ENCODE assay signal across 28 cellular contexts in the genomic region with DNA sequence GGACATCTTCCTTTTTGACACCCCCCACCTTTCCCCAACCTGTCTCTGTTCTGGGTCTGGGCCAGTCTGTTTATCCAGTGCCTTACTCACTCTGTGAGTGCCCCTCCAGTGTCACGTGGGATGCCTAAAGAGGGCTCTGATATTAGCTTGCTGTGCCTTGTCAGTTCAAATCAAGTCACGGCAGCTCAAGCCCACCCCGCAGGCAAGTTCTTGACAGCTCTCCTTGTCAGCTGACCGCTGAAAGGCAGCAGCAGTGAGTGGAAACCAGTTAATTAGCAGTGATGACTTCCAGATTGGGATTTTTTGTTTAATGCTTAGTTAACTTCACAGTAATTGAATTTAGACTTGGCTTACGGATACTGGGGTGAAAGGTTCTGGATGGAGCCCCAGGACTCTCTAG.
"Had no signal": no experiment of that assay in that cellular context is flagged by ENCODE, and none has a peak within 500 bp of the region (broad histone marks: within the 10 kb centered on the region; RNA-seq: fewer than 3 reads in every experiment).

No MANE protein-coding gene starts in this region.

- H3K27ac ChIP-seq: adrenal gland, breast epithelium, Peyer's patch, RWPE1, SJCRH30 had no signal

- H3K27ac Mint-ChIP-seq: activated CD4-positive, alpha-beta memory T cell treated with anti-CD3 and anti-CD28 coated beads, Interleukin-2, amount 10 ng/mL, durations not matched to agents 7 days and 5 days; activated naive CD4-positive, alpha-beta T cell treated with anti-CD3 and anti-CD28 coated beads, Interleukin-2, amount 10 ng/mL, durations not matched to agents 7 days and 5 days; activated naive CD8-positive, alpha-beta T cell treated with anti-CD3 and anti-CD28 coated beads for 36 hours; activated T-helper 2 cell treated with anti-CD3 and anti-CD28 coated beads, Interferon-gamma antibody, Interleukin-2, Interleukin-4, amounts not matched to agents 10 μg/mL and 5 μg/mL and 100 μg/mL, durations not matched to agents 14 hours and 24 hours and 36 hours; T-helper 17 cell; WTC11 had no signal

- H3K36me3 ChIP-seq: adrenal gland, breast epithelium, Peyer's patch, SJCRH30 had no signal

- H3K9me3 Mint-ChIP-seq: activated CD4-positive, alpha-beta memory T cell treated with anti-CD3 and anti-CD28 coated beads, Interleukin-2, amount 10 ng/mL, durations not matched to agents 7 days and 5 days; activated naive CD4-positive, alpha-beta T cell treated with anti-CD3 and anti-CD28 coated beads, Interleukin-2, amount 10 ng/mL, durations not matched to agents 7 days and 5 days; activated naive CD8-positive, alpha-beta T cell treated with anti-CD3 and anti-CD28 coated beads for 36 hours; activated T-helper 2 cell treated with anti-CD3 and anti-CD28 coated beads, Interferon-gamma antibody, Interleukin-2, Interleukin-4, amounts not matched to agents 10 μg/mL and 5 μg/mL and 100 μg/mL, durations not matched to agents 14 hours and 24 hours and 36 hours had no signal

- DNase-seq: activated CD4-positive, alpha-beta memory T cell treated with anti-CD3 and anti-CD28 coated beads, Interleukin-2, amount 10 ng/mL, durations not matched to agents 7 days and 5 days; activated CD4-positive, alpha-beta T cell treated with anti-CD3 and anti-CD28 coated beads for 1 hour; activated CD4-positive, alpha-beta T cell treated with anti-CD3 and anti-CD28 coated beads, Interleukin-2, amount 50 U/mL, for 1 hour; activated gamma-delta T cell treated with Interleukin-2 at 50 U/mL for 16 hours; activated naive CD4-positive, alpha-beta T cell treated with anti-CD3 and anti-CD28 coated beads, Interleukin-2, amount 10 ng/mL, durations not matched to agents 7 days and 5 days; activated naive CD8-positive, alpha-beta T cell treated with anti-CD3 and anti-CD28 coated beads for 36 hours; activated T-cell treated with anti-CD3 and anti-CD28 coated beads for 4 hours; activated T-cell treated with anti-CD3 and anti-CD28 coated beads, Interleukin-2, amount 50 U/mL, for 48 hours; adrenal gland; anterior cingulate cortex; Karpas-422; NCI-H1048; NCI-H1930; NCI-H2171 treated with DMSO at 0.1 percent for 48 hours; NCI-H226; NCI-H526; NCI-H774; NK-92 treated with Interleukin-12 subunit alpha and Interleukin-12 subunit beta, amount 100 ng/mL, for 24 hours; Peyer's patch; Right ventricle myocardium superior; SJCRH30; T-helper 17 cell; T-helper 9 cell had no signal

- H3K36me3 Mint-ChIP-seq: activated naive CD4-positive, alpha-beta T cell treated with anti-CD3 and anti-CD28 coated beads, Interleukin-2, amount 10 ng/mL, durations not matched to agents 7 days and 5 days; activated naive CD8-positive, alpha-beta T cell treated with anti-CD3 and anti-CD28 coated beads for 36 hours had no signal

- H3K4me1 Mint-ChIP-seq: activated naive CD4-positive, alpha-beta T cell treated with anti-CD3 and anti-CD28 coated beads, Interleukin-2, amount 10 ng/mL, durations not matched to agents 7 days and 5 days; activated naive CD8-positive, alpha-beta T cell treated with anti-CD3 and anti-CD28 coated beads for 36 hours; T-helper 17 cell had no signal

- H3K9me3 ChIP-seq: adrenal gland, breast epithelium, Peyer's patch, SJCRH30 had no signal

- ATAC-seq: K562, T-helper 17 cell, WTC11 had no signal

- H3K4me1 ChIP-seq: adrenal gland, breast epithelium, Peyer's patch, SJCRH30 had no signal

- H3K4me3 ChIP-seq: adrenal gland, breast epithelium, K562, Peyer's patch, SJCRH30 had no signal

- H3K27me3 ChIP-seq: adrenal gland, breast epithelium, Peyer's patch, SJCRH30 had no signal

- H3K27me3 Mint-ChIP-seq: activated CD4-positive, alpha-beta memory T cell treated with anti-CD3 and anti-CD28 coated beads, Interleukin-2, amount 10 ng/mL, durations not matched to agents 7 days and 5 days; activated naive CD4-positive, alpha-beta T cell treated with anti-CD3 and anti-CD28 coated beads, Interleukin-2, amount 10 ng/mL, durations not matched to agents 7 days and 5 days; activated naive CD8-positive, alpha-beta T cell treated with anti-CD3 and anti-CD28 coated beads for 36 hours; T-helper 17 cell had no signal

- H3K4me3 Mint-ChIP-seq: activated CD4-positive, alpha-beta memory T cell treated with anti-CD3 and anti-CD28 coated beads, Interleukin-2, amount 10 ng/mL, durations not matched to agents 7 days and 5 days; activated naive CD4-positive, alpha-beta T cell treated with anti-CD3 and anti-CD28 coated beads, Interleukin-2, amount 10 ng/mL, durations not matched to agents 7 days and 5 days; activated naive CD8-positive, alpha-beta T cell treated with anti-CD3 and anti-CD28 coated beads for 36 hours; T-helper 17 cell; WTC11 had no signal
